ENCODE assay signal across 8 cellular contexts in the genomic region with DNA sequence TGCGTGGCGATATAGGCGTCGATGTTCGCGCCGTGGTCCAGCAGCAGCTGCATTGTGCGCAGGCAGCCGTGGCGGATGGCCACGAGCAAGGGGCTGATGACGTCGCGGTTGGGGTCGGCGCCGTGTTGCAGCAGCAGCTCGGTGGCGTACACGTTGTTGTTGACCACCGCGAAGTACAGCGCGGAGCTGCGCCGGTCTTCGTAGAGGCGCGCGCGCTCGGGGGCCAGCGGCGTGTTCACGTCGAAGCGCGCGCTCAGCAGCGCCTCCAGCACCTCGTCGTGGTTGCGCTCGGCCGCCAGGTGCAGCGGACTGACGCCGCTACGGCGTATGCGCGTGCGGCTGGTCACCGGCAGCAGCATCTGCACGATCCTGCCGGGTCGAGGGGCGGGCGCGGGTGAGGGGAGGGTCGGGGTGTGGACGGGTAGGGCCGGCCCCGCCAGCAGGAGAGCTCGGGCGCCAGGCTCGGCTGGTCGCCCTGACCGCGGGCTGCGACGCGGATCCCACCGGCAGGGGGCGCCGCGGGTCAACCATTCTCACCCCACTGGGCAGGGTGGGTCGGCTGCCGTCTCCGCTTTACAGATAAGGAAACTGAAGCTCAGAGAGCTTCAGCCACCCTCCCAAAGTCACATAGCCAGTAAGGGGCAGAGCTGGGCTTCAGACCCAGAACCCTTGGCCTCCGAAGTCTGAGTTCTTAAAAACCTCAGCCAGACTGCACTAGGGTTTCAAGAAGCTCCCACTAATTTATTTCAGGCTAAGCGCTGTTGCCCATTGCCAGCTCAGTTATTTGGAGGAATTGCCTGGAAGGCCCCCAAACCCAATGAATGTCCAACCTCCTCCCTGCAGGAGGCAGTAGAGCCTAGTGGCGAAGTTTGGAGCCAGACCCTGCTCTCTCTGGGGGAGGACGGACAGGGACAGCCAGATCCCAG. TPM values are rescaled to one million over a fixed set of nuclear protein-coding genes. Genes with fewer than 3 reads are reported as not detected.
DNase-seq lines count a peak whose midpoint lies in the region; ATAC-seq, FAIRE-seq and TF ChIP-seq lines count a peak whose summit lies in the region.

No MANE protein-coding gene starts in this region.

- POLR2A ChIA-PET in GM10248 (lab: Yijun Ruan, JAX) = interaction anchor here (0.8 to 1.7 kb wide), 6 partner anchors 17 to 60 kb away, joined by 3 to 8 read pairs (median 4); no protein-coding TSS in a partner anchor

- no peak for FAIRE-seq in H54 (lab: Jason Lieb, UNC)

- CTCF ChIA-PET in GM10248 (lab: Yijun Ruan, JAX) = interaction anchor here (0.7 to 24.2 kb wide), 48 partner anchors 8 to 1236 kb away, joined by 3 to 664 read pairs (median 5); a partner anchor contains a TSS

- peak; percentile 94 for TF ChIP-seq CTCF in GM10248 (IDR thresholded peaks at IDR 0.05; ENCODE audit: control extremely low read depth, extremely low read depth, low read depth, missing control alignments)

- TF ChIP-seq POLR2A in H54 (IDR thresholded peaks at IDR 0.05; ENCODE audit: low read depth, low read length) = no peak

- peak; percentile 92 for ATAC-seq in left colon

- DNase-seq in GM10248 (ENCODE audit: extremely low spot score) (peak; percentile 91), H54 (ENCODE audit: insufficient read length, low spot score) (peak; percentile 84), M059J (ENCODE audit: low read depth) (peak; percentile 41), cerebellum (ENCODE audit: low spot score) (peak; percentile 72), left colon (peak; percentile 69 to 86), cerebellar nuclear complex (lab: John Stamatoyannopoulos, UW) (no peak)
- DNase-seq in activated CD4-positive, alpha-beta T cell treated with anti-CD3 and anti-CD28 coated beads for 1 hour = peak; percentile 85
- peak; percentile 95 for DNase-seq in stimulated activated CD4-positive, alpha-beta T cell treated with anti-CD3 and anti-CD28 coated beads, Interleukin-4, amount 100 ng/mL, for 1 hour

- intact Hi-C loops in left colon (cut with DNase I, micrococcal nuclease) = loop anchor here (5.0 to 10.0 kb wide), 2 partner anchors 63 to 65 kb away; no protein-coding TSS in a partner anchor

RNA-seq across cellular contexts. Expression of a gene that starts 12.4 kb away (rescaled TPM):
- total RNA-seq in M059J (2014; rRNA removed; shearing (Covaris generic)) = not detected in 2 replicates
- total RNA-seq in cerebellum (2.4 TPM), left colon (not detected)

RNA-seq across cellular contexts. Expression of a gene that starts 36.8 kb away (rescaled TPM):
- total RNA-seq in M059J (2014; rRNA removed; shearing (Covaris generic)) = not detected in 2 replicates
- total RNA-seq in cerebellum (0.54 TPM), left colon (10 to 100 TPM in 1 of 2 donors, 1 to 10 TPM in 1; 1.5 to 13.7 TPM)

RNA-seq across cellular contexts. Expression of a gene that starts 57.5 kb away (rescaled TPM):
- not detected in 2 replicates for total RNA-seq in M059J (2014; rRNA removed; shearing (Covaris generic))
- not detected for total RNA-seq in cerebellum
- not detected for total RNA-seq in left colon

Comparison
In these comparisons a context has a peak if more than half of its experiments do, and no peak if none do; other contexts are left out.
1. DNase-seq: peak in GM10248 (single experiment), H54 (single experiment), M059J (single experiment), activated CD4-positive, alpha-beta T cell treated with anti-CD3 and anti-CD28 coated beads for 1 hour (single experiment), cerebellum (single experiment), left colon (2 of 2) and stimulated activated CD4-positive, alpha-beta T cell treated with anti-CD3 and anti-CD28 coated beads, Interleukin-4, amount 100 ng/mL, for 1 hour (single experiment); none in cerebellar nuclear complex (0 of 2).